11 cellular contexts compared by ENCODE assay signal in the genomic region with DNA sequence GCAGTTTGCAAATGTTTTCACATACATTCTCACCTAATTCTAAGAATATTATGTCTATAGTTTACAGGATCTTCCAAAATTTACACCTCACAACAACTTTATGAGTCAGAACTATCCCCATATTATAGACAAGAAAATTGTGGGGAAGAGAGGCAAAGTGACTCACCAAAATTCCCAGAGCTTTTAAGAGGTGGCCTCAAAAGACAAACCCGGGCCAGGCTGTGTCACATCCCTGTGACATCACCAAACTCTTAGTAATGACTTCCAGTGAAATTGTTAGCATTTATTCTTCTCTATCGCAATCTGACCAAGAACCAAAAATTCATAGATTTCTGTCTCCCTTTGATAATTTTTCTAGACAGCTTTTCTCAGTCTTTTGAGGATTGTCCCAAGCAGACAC.
A peak's percentile ranks its signal among the peaks of the same experiment; 100 is the strongest.
DNase-seq lines count a peak whose midpoint lies in the region; ATAC-seq and TF ChIP-seq lines count a peak whose summit lies in the region.
"Had no signal": no experiment of that assay in that cellular context is flagged by ENCODE, and none has a peak within 500 bp of the region (broad histone marks: within the 10 kb centered on the region; RNA-seq: fewer than 3 reads in every experiment).

No MANE protein-coding gene starts in this region.

- H3K27me3 ChIP-seq in psoas muscle (ENCODE audit: insufficient read depth in 3 of 3, low read length in 2 of 3), result no peaks in the 10 kb centered on the region
- H3K27me3 ChIP-seq: ovary had no signal

- in situ Hi-C loops in GM13977 (cut with MboI; ENCODE audit: low pct_unique_long_range_greater_than_20kb, low sequenced_read_pairs, unreplicated experiment), result no loop called here

- H3K4me3 ChIP-seq in foreskin fibroblast (ENCODE audit: low read depth in 1 of 2, low read length in 2 of 2), result no peak overlapping the region
- H3K4me3 ChIP-seq in psoas muscle, result no peak overlapping the region
- H3K4me3 ChIP-seq: ovary had no signal

- peaks cover 4% of the 10 kb centered on the region for H3K4me1 ChIP-seq in psoas muscle

- peak; percentile 46 for DNase-seq in GM03348 (ENCODE audit: low spot score)
- peak; percentile 74 to 79 for DNase-seq in foreskin fibroblast
- DNase-seq in psoas muscle, result peak in 1 of 2 donors; percentile 26
- no peak for DNase-seq in UCSD-AML1 (lab: John Stamatoyannopoulos, UW; ENCODE audit: unreplicated experiment)
- DNase-seq in GM13977 (ENCODE audit: low spot score), result no peak
- DNase-seq in NK-92 treated with Interleukin-12 subunit alpha and Interleukin-12 subunit beta, amount 100 ng/mL, for 24 hours (lab: John Stamatoyannopoulos, UW), result no peak
- DNase-seq in HEK293T (ENCODE audit: extremely low spot score), result no peak
- DNase-seq: CD8-positive, alpha-beta memory T cell; immature natural killer cell; ovary had no signal

- POLR2A ChIA-PET in HEK293T (lab: Yijun Ruan, JAX), result no interaction called here

- intact Hi-C loops in psoas muscle (cut with DNase I), result no loop called here

- no peaks in the 10 kb centered on the region for H3K36me3 ChIP-seq in psoas muscle (ENCODE audit: insufficient read depth in 1 of 2, low read depth in 1 of 2)
- H3K36me3 ChIP-seq: ovary had no signal

- no peak for TF ChIP-seq CTCF in foreskin fibroblast (IDR thresholded peaks at IDR 0.05; ENCODE audit: low read depth, low read length)
- no peak for TF ChIP-seq CTCF in psoas muscle (IDR thresholded peaks at IDR 0.05)
- no peak for TF ChIP-seq CTCF in GM13977 (IDR thresholded peaks at IDR 0.05; ENCODE audit: extremely low read depth, insufficient read depth, missing control alignments)

- H3K9me3 ChIP-seq in psoas muscle, result no peaks in the 10 kb centered on the region
- H3K9me3 ChIP-seq: ovary had no signal

- H3K27ac ChIP-seq in psoas muscle, result peak overlapping the region; percentile 1

- 55 to 80% (median 61%) methylated on average over 2 of the region's 2 CpGs for WGBS in psoas muscle, 3 donors

- CTCF ChIA-PET in HEK293T (lab: Yijun Ruan, JAX), result interaction anchor here (0.6 kb wide), 1 partner anchor 158 kb away, joined by 4 read pairs; no protein-coding TSS in a partner anchor

- peak; percentile 43 for ATAC-seq in SK-N-SH treated with all-trans-retinoic acid at 6 μM for 48 hours
- no peak for ATAC-seq in psoas muscle

TF ChIP-seq in SK-N-SH treated with all-trans-retinoic acid at 6 μM for 48 hours, 23 proteins besides CTCF, POLR2A, EP300 and RAD21 (continues in another document):
- no peak for TF ChIP-seq ARNTL (CRISPR knock-in tag; IDR thresholded peaks at IDR 0.05; ENCODE audit: borderline replicate concordance, low read depth)
- no peak for TF ChIP-seq TOX (CRISPR knock-in tag; IDR thresholded peaks at IDR 0.05; ENCODE audit: borderline replicate concordance)
- no peak for TF ChIP-seq ESRRG (CRISPR knock-in tag; IDR thresholded peaks at IDR 0.05)
- TF ChIP-seq TCF4 (CRISPR knock-in tag; IDR thresholded peaks at IDR 0.05; ENCODE audit: borderline replicate concordance), result no peak
- TF ChIP-seq BACH2 (CRISPR knock-in tag; IDR thresholded peaks at IDR 0.05; ENCODE audit: borderline replicate concordance), result no peak
- no peak for TF ChIP-seq CSDC2 (CRISPR knock-in tag; IDR thresholded peaks at IDR 0.05)
- TF ChIP-seq, protein P1, sequence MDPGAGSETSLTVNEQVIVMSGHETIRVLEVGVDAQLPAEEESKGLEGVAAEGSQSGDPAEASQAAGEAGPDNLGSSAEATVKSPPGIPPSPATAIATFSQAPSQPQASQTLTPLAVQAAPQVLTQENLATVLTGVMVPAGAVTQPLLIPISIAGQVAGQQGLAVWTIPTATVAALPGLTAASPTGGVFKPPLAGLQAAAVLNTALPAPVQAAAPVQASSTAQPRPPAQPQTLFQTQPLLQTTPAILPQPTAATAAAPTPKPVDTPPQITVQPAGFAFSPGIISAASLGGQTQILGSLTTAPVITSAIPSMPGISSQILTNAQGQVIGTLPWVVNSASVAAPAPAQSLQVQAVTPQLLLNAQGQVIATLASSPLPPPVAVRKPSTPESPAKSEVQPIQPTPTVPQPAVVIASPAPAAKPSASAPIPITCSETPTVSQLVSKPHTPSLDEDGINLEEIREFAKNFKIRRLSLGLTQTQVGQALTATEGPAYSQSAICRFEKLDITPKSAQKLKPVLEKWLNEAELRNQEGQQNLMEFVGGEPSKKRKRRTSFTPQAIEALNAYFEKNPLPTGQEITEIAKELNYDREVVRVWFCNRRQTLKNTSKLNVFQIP (CRISPR knock-in tag; IDR thresholded peaks at IDR 0.05; ENCODE audit: borderline replicate concordance, low read depth), result no peak
- TF ChIP-seq ZNF565 (CRISPR knock-in tag; conservative IDR thresholded peaks at IDR 0.05; ENCODE audit: low read depth), result no peak
- TF ChIP-seq RARB (CRISPR knock-in tag; IDR thresholded peaks at IDR 0.05), result no peak
- no peak for TF ChIP-seq ZC3H10 (CRISPR knock-in tag; IDR thresholded peaks at IDR 0.05)
- no peak for TF ChIP-seq GLIS3 (CRISPR knock-in tag; IDR thresholded peaks at IDR 0.05)

TF ChIP-seq in HEK293T, 16 proteins besides CTCF, POLR2A, EP300 and RAD21:
- TF ChIP-seq ZNF384 (IDR thresholded peaks at IDR 0.05) (no peak), NFRKB (IDR thresholded peaks at IDR 0.05) (no peak), HDGF (IDR thresholded peaks at IDR 0.05; ENCODE audit: borderline replicate concordance) (no peak), LEF1 (IDR thresholded peaks at IDR 0.05; ENCODE audit: borderline replicate concordance) (no peak), TARDBP (IDR thresholded peaks at IDR 0.05) (no peak), PKNOX1 (IDR thresholded peaks at IDR 0.05) (no peak), L3MBTL2 (conservative IDR thresholded peaks at IDR 0.05) (no peak), ARNT (IDR thresholded peaks at IDR 0.05) (no peak), FOXK2 (IDR thresholded peaks at IDR 0.05) (no peak), FOXM1 (IDR thresholded peaks at IDR 0.05; ENCODE audit: borderline replicate concordance) (no peak), CTBP1 (IDR thresholded peaks at IDR 0.05; ENCODE audit: borderline replicate concordance) (no peak), SP1 (IDR thresholded peaks at IDR 0.05) (no peak), ELF4 (IDR thresholded peaks at IDR 0.05) (no peak), FOXA1 (IDR thresholded peaks at IDR 0.05) (no peak), SUZ12 (IDR thresholded peaks at IDR 0.05) (no peak)

Comparison
In these comparisons a context has a peak if more than half of its experiments do, and no peak if none do; other contexts are left out.
1. DNase-seq: peak in GM03348 (single experiment) and foreskin fibroblast (2 of 2); none in UCSD-AML1 (single experiment), GM13977 (single experiment), NK-92 treated with Interleukin-12 subunit alpha and Interleukin-12 subunit beta, amount 100 ng/mL, for 24 hours (single experiment) and HEK293T (single experiment).